8 cellular contexts compared by ENCODE assay signal in genomic region chr3:101902041-101902440, GRCh38. TPM values are rescaled to one million over a fixed set of nuclear protein-coding genes. Genes with fewer than 3 reads are reported as not detected.
DNase-seq lines count a peak whose midpoint lies in the region; ATAC-seq, FAIRE-seq and TF ChIP-seq lines count a peak whose summit lies in the region.

No MANE protein-coding gene starts in this region.

- H3K4me3 ChIP-seq in endothelial cell of umbilical vein (replicated peaks in 1 of 3; ENCODE audit: insufficient read depth in 1 of 3, low read depth in 1 of 3, low read length in 3 of 3) (no peak overlapping the region), upper lobe of right lung (no peak overlapping the region)

- no peak overlapping the region for H3K27ac Mint-ChIP-seq in immature natural killer cell

- no peak for TF ChIP-seq POLR2A in endothelial cell of umbilical vein (IDR thresholded peaks at IDR 0.05; ENCODE audit: low read depth, low read length)

- no peak overlapping the region for H2AFZ ChIP-seq in endothelial cell of umbilical vein (ENCODE audit: low read depth, low read length)

- peaks cover 0 to 5% (median 0%) of the 10 kb centered on the region in 6 donors for H3K9me3 Mint-ChIP-seq in immature natural killer cell

- TF ChIP-seq CTCF in endothelial cell of umbilical vein (IDR thresholded peaks at IDR 0.05; ENCODE audit: extremely low read depth in 1 of 2, insufficient read depth in 1 of 2, low read depth in 1 of 2, low read length in 2 of 2) = no peak
- no peak for TF ChIP-seq CTCF in upper lobe of right lung (IDR thresholded peaks at IDR 0.05)

- H4K20me1 ChIP-seq in endothelial cell of umbilical vein (replicated peaks; ENCODE audit: control insufficient read depth, extremely low read depth, insufficient read depth, low read length) = no peaks in the 10 kb centered on the region

- no peaks in the 10 kb centered on the region for H3K4me1 Mint-ChIP-seq in immature natural killer cell

- POLR2A ChIA-PET in endothelial cell of umbilical vein (lab: Charles Lee) = interaction anchor here (1.5 kb wide), 1 partner anchor 278 kb away, joined by 7 read pairs; no protein-coding TSS in a partner anchor

- no peaks in the 10 kb centered on the region for H3K9me3 ChIP-seq in endothelial cell of umbilical vein (replicated peaks; ENCODE audit: control insufficient read depth, insufficient read depth, low read length)
- peaks cover 3% of the 10 kb centered on the region for H3K9me3 ChIP-seq in upper lobe of right lung

- peaks cover 0 to 1% (median 0%) of the 10 kb centered on the region in 3 donors for H3K27me3 Mint-ChIP-seq in immature natural killer cell (ENCODE audit: low read depth in 3 of 3)

- CTCF ChIA-PET in endothelial cell of umbilical vein (lab: Charles Lee) = interaction anchor here (0.9 to 2.0 kb wide), 8 partner anchors 12 to 327 kb away, joined by 3 to 13 read pairs (median 3); no protein-coding TSS in a partner anchor

- no peaks in the 10 kb centered on the region for H3K9me1 ChIP-seq in endothelial cell of umbilical vein (replicated peaks; ENCODE audit: control insufficient read depth, extremely low read depth, insufficient read depth, low read length)

- H3K4me3 Mint-ChIP-seq in immature natural killer cell = no peak overlapping the region

- peak; percentile 22 for DNase-seq in stimulated activated CD4-positive, alpha-beta T cell treated with anti-CD3 and anti-CD28 coated beads, Interleukin-1b, Interleukin-23, amount 100 ng/mL, for 48 hours
- DNase-seq in stimulated activated CD4-positive, alpha-beta T cell treated with anti-CD3 and anti-CD28 coated beads, Interleukin-12 subunit alpha, Interleukin-12 subunit beta, amount 100 ng/mL, for 4 hours = no peak
- DNase-seq in HPDE6-E6E7 (ENCODE audit: extremely low spot score) (peak; percentile 69), endothelial cell of umbilical vein (ENCODE audit: low read depth, low spot score) (peak; percentile 70), upper lobe of right lung (no peak), immature natural killer cell (no peak), NCI-H146 (lab: John Stamatoyannopoulos, UW) (no peak)
- DNase-seq in activated T-cell treated with anti-CD3 and anti-CD28 coated beads, Interleukin-2, amount 50 U/mL, for 1 hour = no peak

- ATAC-seq in upper lobe of right lung = peak; percentile 41

- no peaks in the 10 kb centered on the region for H3K27me3 ChIP-seq in endothelial cell of umbilical vein (ENCODE audit: control insufficient read depth in 2 of 2, insufficient read depth in 2 of 2, low read length in 2 of 2)
- no peaks in the 10 kb centered on the region for H3K27me3 ChIP-seq in upper lobe of right lung

- H3K36me3 ChIP-seq in endothelial cell of umbilical vein (ENCODE audit: control insufficient read depth in 2 of 2, extremely low read depth in 1 of 2, insufficient read depth in 2 of 2, low read length in 2 of 2) (no peaks in the 10 kb centered on the region), upper lobe of right lung (no peaks in the 10 kb centered on the region)

- peaks cover 4% of the 10 kb centered on the region for H3K4me1 ChIP-seq in endothelial cell of umbilical vein (ENCODE audit: control insufficient read depth, extremely low read depth, insufficient read depth, low read length)
- no peaks in the 10 kb centered on the region for H3K4me1 ChIP-seq in upper lobe of right lung

- H3K36me3 Mint-ChIP-seq in immature natural killer cell = no peaks in the 10 kb centered on the region

- intact Hi-C loops in endothelial cell of umbilical vein (cut with micrococcal nuclease) = no loop called here
- intact Hi-C loops in upper lobe of right lung (cut with DNase I) = no loop called here

- dilution Hi-C loops in endothelial cell of umbilical vein (cut with MboI; ENCODE audit: extremely low pct_ligation_motif_present, low sequenced_read_pairs) = no loop called here

- H3K9ac ChIP-seq in endothelial cell of umbilical vein (replicated peaks; ENCODE audit: extremely low read depth, insufficient read depth, low read length) = no peak overlapping the region

- peak; percentile 85 for FAIRE-seq in endothelial cell of umbilical vein (lab: Jason Lieb, UNC)

- no peak overlapping the region for H3K4me2 ChIP-seq in endothelial cell of umbilical vein (ENCODE audit: insufficient read depth, low read length)

- BruUV-seq in endothelial cell of umbilical vein (replicated peaks; lab: Mats Ljungman, UMichigan) = no TSS peak

- H3K27ac ChIP-seq in endothelial cell of umbilical vein (ENCODE audit: insufficient read depth, low read depth, low read length) (no peak overlapping the region), upper lobe of right lung (no peak overlapping the region)

- H3K79me2 ChIP-seq in endothelial cell of umbilical vein (ENCODE audit: control insufficient read depth, insufficient read depth, low read length) = no peaks in the 10 kb centered on the region

TF ChIP-seq in endothelial cell of umbilical vein, 7 proteins besides CTCF, POLR2A, EP300 and RAD21:
- TF ChIP-seq MYC (IDR thresholded peaks at IDR 0.05; ENCODE audit: low read depth, low read length) (no peak), MAX (IDR thresholded peaks at IDR 0.05; ENCODE audit: insufficient read depth, insufficient read length) (no peak), POLR2AphosphoS5 (IDR thresholded peaks at IDR 0.05; ENCODE audit: insufficient read depth, low read depth, low read length) (no peak), FOS (IDR thresholded peaks at IDR 0.05; ENCODE audit: borderline replicate concordance, insufficient read depth, low read length) (peak; percentile 86), GATA2 (IDR thresholded peaks at IDR 0.05; ENCODE audit: insufficient read depth, insufficient read length, low read depth, low read length) (no peak), JUN (IDR thresholded peaks at IDR 0.05; ENCODE audit: borderline replicate concordance, insufficient read depth, insufficient read length, low read depth) (peak; percentile 58), EZH2 (IDR thresholded peaks at IDR 0.05; ENCODE audit: borderline replicate concordance, low read depth, low read length, severe bottlenecking) (no peak)

RNA-seq across cellular contexts. Expression of gene NFKBIZ, which starts 52.7 kb away (rescaled TPM):
- total RNA-seq in endothelial cell of umbilical vein (27.4 and 28.9 TPM in 2 replicates), upper lobe of right lung (87.7 TPM)
- polyA plus RNA-seq in endothelial cell of umbilical vein (16.7 and 17.5 TPM in 2 replicates), immature natural killer cell (10 to 100 TPM; 10.5 to 12.1 (median 10.6) TPM)
- 10.3 and 20.3 TPM in 2 replicates for polyA plus RNA-seq in endothelial cell of umbilical vein (2011; cell fraction: cytosol; rRNA removed)
- polyA plus RNA-seq in endothelial cell of umbilical vein (2011; cell fraction: nucleus; rRNA removed) = 182 and 220 TPM in 2 replicates
- 9.2 and 13.5 TPM in 2 replicates for polyA plus RNA-seq in endothelial cell of umbilical vein (2012)
- polyA minus RNA-seq in endothelial cell of umbilical vein = 87.4 and 102 TPM in 2 replicates
- 14.0 TPM for polyA minus RNA-seq in endothelial cell of umbilical vein (2011; cell fraction: cytosol; rRNA and poly(A)+ RNA removed)
- polyA minus RNA-seq in endothelial cell of umbilical vein (2011; cell fraction: nucleus; rRNA and poly(A)+ RNA removed) = 237 and 251 TPM in 2 replicates

Comparison
In these comparisons a context has a peak if more than half of its experiments do, and no peak if none do; other contexts are left out.
1. DNase-seq: peak in stimulated activated CD4-positive, alpha-beta T cell treated with anti-CD3 and anti-CD28 coated beads, Interleukin-1b, Interleukin-23, amount 100 ng/mL, for 48 hours (single experiment), HPDE6-E6E7 (single experiment) and endothelial cell of umbilical vein (single experiment); none in stimulated activated CD4-positive, alpha-beta T cell treated with anti-CD3 and anti-CD28 coated beads, Interleukin-12 subunit alpha, Interleukin-12 subunit beta, amount 100 ng/mL, for 4 hours (single experiment), upper lobe of right lung (single experiment), immature natural killer cell (0 of 3), activated T-cell treated with anti-CD3 and anti-CD28 coated beads, Interleukin-2, amount 50 U/mL, for 1 hour (single experiment) and NCI-H146 (single experiment).